8 cellular contexts compared by ENCODE assay signal in genomic region chrX:119502727-119503483, GRCh38. TPM values are rescaled to one million over a fixed set of nuclear protein-coding genes. Genes with fewer than 3 reads are reported as not detected.
DNase-seq lines count a peak whose midpoint lies in the region; ATAC-seq and TF ChIP-seq lines count a peak whose summit lies in the region.

No MANE protein-coding gene starts in this region.

- no peaks in the 10 kb centered on the region for H3K9me3 ChIP-seq in lower lobe of right lung

- ATAC-seq in lower lobe of right lung (peak; percentile 83 to 88), HG02571 (IDR thresholded peaks at IDR 0.05; ENCODE audit: unreplicated experiment) (no peak), GM23338 (no peak), HG03378 (IDR thresholded peaks at IDR 0.05; ENCODE audit: unreplicated experiment) (no peak)

- H2AFZ ChIP-seq in GM23338: no peak overlapping the region

- no peaks in the 10 kb centered on the region for H3K9me3 Mint-ChIP-seq in activated naive CD8-positive, alpha-beta T cell treated with anti-CD3 and anti-CD28 coated beads for 36 hours
- no peaks in the 10 kb centered on the region for H3K9me3 Mint-ChIP-seq in GM23338

- H3K36me3 ChIP-seq in lower lobe of right lung (no peaks in the 10 kb centered on the region), GM23338 (ENCODE audit: insufficient read depth) (no peaks in the 10 kb centered on the region)

- TF ChIP-seq CTCF in lower lobe of right lung (IDR thresholded peaks at IDR 0.05): no peak
- TF ChIP-seq CTCF in GM23338 (conservative IDR thresholded peaks at IDR 0.05; ENCODE audit: low read depth in 2 of 2): no peak

- H3K9me2 ChIP-seq in GM23338 (ENCODE audit: insufficient read depth): no peaks in the 10 kb centered on the region

- DNase-seq in Ammon's horn (ENCODE audit: low spot score): peak; percentile 9
- DNase-seq in NCI-H1436 (lab: John Stamatoyannopoulos, UW): peak; percentile 77
- DNase-seq in activated naive CD8-positive, alpha-beta T cell treated with anti-CD3 and anti-CD28 coated beads for 36 hours: peak; percentile 11
- DNase-seq in lower lobe of right lung: peak; percentile 72
- DNase-seq in activated CD8-positive, alpha-beta memory T cell treated with anti-CD3 and anti-CD28 coated beads, Interleukin-2, amount 50 U/mL, for 48 hours: no peak
- DNase-seq in GM23338 (ENCODE audit: low spot score): no peak

- no peaks in the 10 kb centered on the region for H4K20me1 ChIP-seq in GM23338 (replicated peaks; ENCODE audit: insufficient read depth)

- H3K27me3 Mint-ChIP-seq in activated naive CD8-positive, alpha-beta T cell treated with anti-CD3 and anti-CD28 coated beads for 36 hours: no peaks in the 10 kb centered on the region
- H3K27me3 Mint-ChIP-seq in GM23338 (ENCODE audit: insufficient read depth, low read depth, poor library complexity): peaks cover 6% of the 10 kb centered on the region

- H3K4me3 Mint-ChIP-seq in activated naive CD8-positive, alpha-beta T cell treated with anti-CD3 and anti-CD28 coated beads for 36 hours: no peak overlapping the region
- H3K4me3 Mint-ChIP-seq in GM23338: no peak overlapping the region

- H3K27ac ChIP-seq in lower lobe of right lung: peak overlapping the region; percentile 62
- no peak overlapping the region for H3K27ac ChIP-seq in GM23338 (ENCODE audit: low read depth)

- H3K79me2 ChIP-seq in GM23338 (replicated peaks; ENCODE audit: insufficient read depth): no peaks in the 10 kb centered on the region

- peaks cover 7% of the 10 kb centered on the region for H3K4me1 ChIP-seq in lower lobe of right lung
- H3K4me1 ChIP-seq in GM23338 (ENCODE audit: insufficient read depth): no peaks in the 10 kb centered on the region

- intact Hi-C loops in lower lobe of right lung (cut with DNase I): no loop called here

- no peak overlapping the region for H3K4me2 ChIP-seq in GM23338

- H3K4me3 ChIP-seq in lower lobe of right lung (no peak overlapping the region), GM23338 (no peak overlapping the region)

- H3K27me3 ChIP-seq in lower lobe of right lung (ENCODE audit: low read depth) (no peaks in the 10 kb centered on the region), GM23338 (ENCODE audit: insufficient read depth) (no peaks in the 10 kb centered on the region)

- peak overlapping the region; percentile 75 for H3K27ac Mint-ChIP-seq in activated naive CD8-positive, alpha-beta T cell treated with anti-CD3 and anti-CD28 coated beads for 36 hours
- no peak overlapping the region for H3K27ac Mint-ChIP-seq in GM23338

- peaks cover 12% of the 10 kb centered on the region for H3K4me1 Mint-ChIP-seq in activated naive CD8-positive, alpha-beta T cell treated with anti-CD3 and anti-CD28 coated beads for 36 hours
- H3K4me1 Mint-ChIP-seq in GM23338: peaks cover 3% of the 10 kb centered on the region; the same call in 1 of the 3 replicates

- no peaks in the 10 kb centered on the region for H3K36me3 Mint-ChIP-seq in activated naive CD8-positive, alpha-beta T cell treated with anti-CD3 and anti-CD28 coated beads for 36 hours
- H3K36me3 Mint-ChIP-seq in GM23338 (ENCODE audit: low read depth): no peaks in the 10 kb centered on the region

- no peaks in the 10 kb centered on the region for H3F3A ChIP-seq in GM23338 (replicated peaks; ENCODE audit: low read depth)

TF ChIP-seq in GM23338, 12 proteins besides CTCF, POLR2A, EP300 and RAD21 (continues in another document):
- TF ChIP-seq JUNB (IDR thresholded peaks at IDR 0.05; ENCODE audit: unreplicated experiment) (no peak), ETS1 (IDR thresholded peaks at IDR 0.05) (no peak), ZNF114 (CRISPR knock-in tag; IDR thresholded peaks at IDR 0.05) (no peak), POLR2AphosphoS5 (IDR thresholded peaks at IDR 0.05; ENCODE audit: low read depth) (no peak), NANOG (IDR thresholded peaks at IDR 0.05; ENCODE audit: borderline replicate concordance) (no peak), EZH2 (IDR thresholded peaks at IDR 0.05; ENCODE audit: low read depth, unreplicated experiment) (no peak), ZNF331 (CRISPR knock-in tag; IDR thresholded peaks at IDR 0.05; ENCODE audit: low read depth) (no peak), STAT1 (IDR thresholded peaks at IDR 0.05; ENCODE audit: unreplicated experiment) (no peak), EZH2phosphoT487 (IDR thresholded peaks at IDR 0.05; ENCODE audit: unreplicated experiment) (no peak), CREB1 (CRISPR knock-in tag; IDR thresholded peaks at IDR 0.05; ENCODE audit: low read depth) (no peak), REST (IDR thresholded peaks at IDR 0.05; ENCODE audit: unreplicated experiment) (no peak)

RNA-seq across cellular contexts. Expression of gene SLC25A5, which starts 34.7 kb away (rescaled TPM):
- total RNA-seq in activated naive CD8-positive, alpha-beta T cell treated with anti-CD3 and anti-CD28 coated beads for 36 hours: 100 to 1,000 TPM; 794 to 829 TPM
- total RNA-seq in lower lobe of right lung: 334 TPM
- total RNA-seq in GM23338 (2014; rRNA removed; shearing (Covaris generic)): 379 and 451 TPM in 2 replicates
- polyA plus RNA-seq in GM23338 (2016; fragmentation: Nextera tagmentation; extraction: Ambion mirVana): 325 and 348 TPM in 2 replicates

Comparison
In these comparisons a context has a peak if more than half of its experiments do, and no peak if none do; other contexts are left out.
1. DNase-seq: peak in Ammon's horn (single experiment), NCI-H1436 (single experiment), activated naive CD8-positive, alpha-beta T cell treated with anti-CD3 and anti-CD28 coated beads for 36 hours (single experiment) and lower lobe of right lung (single experiment); none in activated CD8-positive, alpha-beta memory T cell treated with anti-CD3 and anti-CD28 coated beads, Interleukin-2, amount 50 U/mL, for 48 hours (single experiment) and GM23338 (single experiment).
2. ATAC-seq: peak in lower lobe of right lung (2 of 2); none in HG02571 (single experiment), GM23338 (single experiment) and HG03378 (single experiment).